In the genomic region with DNA sequence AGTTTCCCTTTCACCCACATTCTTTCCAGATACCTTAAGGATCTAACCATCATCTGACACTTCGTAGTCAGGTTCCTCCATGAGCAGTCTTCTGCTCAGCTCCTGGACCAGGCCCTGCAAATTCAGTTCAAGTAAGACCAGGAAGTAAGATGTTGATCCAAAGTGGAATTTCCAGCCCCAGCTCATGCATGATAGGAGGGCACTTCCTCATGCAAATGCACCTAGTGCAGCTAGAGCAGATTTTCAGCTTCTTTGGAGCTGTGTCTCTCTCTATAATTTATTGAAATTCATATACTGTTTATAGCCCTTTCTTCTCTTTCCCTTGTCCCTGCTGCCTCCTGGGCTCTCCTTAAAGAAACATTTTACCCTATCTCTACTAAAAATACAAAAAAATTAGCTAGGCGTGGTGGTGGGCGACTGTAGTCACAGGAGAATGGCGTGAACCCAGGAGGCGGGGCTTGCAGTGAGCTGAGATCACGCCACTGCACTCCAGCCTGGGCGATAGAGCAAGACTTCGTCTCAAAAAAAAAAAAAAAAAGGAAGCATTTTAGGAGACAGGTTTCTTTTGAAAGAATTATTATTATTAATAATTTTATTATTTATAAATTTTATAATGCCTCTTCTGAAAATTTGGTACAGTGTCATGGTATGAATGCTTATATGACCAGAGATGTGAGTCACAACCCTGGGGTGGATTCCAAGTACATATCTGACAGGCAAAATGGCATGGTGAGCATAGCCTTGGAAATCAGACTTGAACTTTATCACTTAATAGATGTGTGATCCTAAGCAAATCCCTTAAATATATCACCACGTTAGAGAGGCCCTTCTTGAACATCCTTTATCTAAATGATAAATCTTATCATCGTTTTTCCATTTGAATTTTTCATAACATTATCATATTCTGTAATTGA, we compare ENCODE assay signal across 12 cellular contexts.
DNase-seq lines count a peak whose midpoint lies in the region; ATAC-seq, FAIRE-seq and TF ChIP-seq lines count a peak whose summit lies in the region.
"Had no signal": no experiment of that assay in that cellular context is flagged by ENCODE, and none has a peak within 500 bp of the region (broad histone marks: within the 10 kb centered on the region; RNA-seq: fewer than 3 reads in every experiment).

No MANE protein-coding gene starts in this region.

- peaks cover 7% of the 10 kb centered on the region for H3K4me1 Mint-ChIP-seq in endothelial cell (ENCODE audit: unreplicated experiment)
- peaks cover 2 to 9% (median 5%) of the 10 kb centered on the region in 4 donors for H3K4me1 Mint-ChIP-seq in naive thymus-derived CD8-positive, alpha-beta T cell

- no peak overlapping the region for H3K4me3 Mint-ChIP-seq in endothelial cell (ENCODE audit: unreplicated experiment)
- H3K4me3 Mint-ChIP-seq in naive thymus-derived CD8-positive, alpha-beta T cell = no peak overlapping the region
- H3K4me3 Mint-ChIP-seq: natural killer cell had no signal

- TF ChIP-seq CTCF in endothelial cell (IDR thresholded peaks at IDR 0.05; ENCODE audit: unreplicated experiment) (no peak), pancreas (IDR thresholded peaks at IDR 0.05) (no peak)

- no peak for FAIRE-seq in pancreas (lab: Jason Lieb, UNC)

- no peaks in the 10 kb centered on the region for H3K9me3 Mint-ChIP-seq in endothelial cell (ENCODE audit: unreplicated experiment)
- no peaks in the 10 kb centered on the region for H3K9me3 Mint-ChIP-seq in naive thymus-derived CD8-positive, alpha-beta T cell
- H3K9me3 Mint-ChIP-seq: natural killer cell had no signal

- peak in 3 of 4 donors; percentile 42 to 60 (median 58) for ATAC-seq in pancreas
- ATAC-seq in HG03097 (IDR thresholded peaks at IDR 0.05; ENCODE audit: low FRiP score, unreplicated experiment) = no peak
- ATAC-seq in naive thymus-derived CD8-positive, alpha-beta T cell = no peak
- ATAC-seq: natural killer cell had no signal

- 83 to 85% methylated on average over 10 of the region's 10 CpGs for WGBS in pancreas, 2 donors

- POLR2A ChIA-PET in naive thymus-derived CD8-positive, alpha-beta T cell (lab: Charles Lee) = no interaction called here

- no peaks in the 10 kb centered on the region for H3K4me1 ChIP-seq in pancreas
- H3K4me1 ChIP-seq: spleen had no signal

- intact Hi-C loops in pancreas (cut with DNase I) = no loop called here
- intact Hi-C loops in head of caudate nucleus (cut with DNase I) = no loop called here

- H3K4me3 ChIP-seq in pancreas = no peak overlapping the region
- H3K4me3 ChIP-seq: adrenal gland, spleen had no signal

- H3K27me3 ChIP-seq in pancreas = no peaks in the 10 kb centered on the region
- H3K27me3 ChIP-seq: adrenal gland, spleen had no signal

- no peaks in the 10 kb centered on the region for H3K36me3 ChIP-seq in pancreas
- H3K36me3 ChIP-seq: adrenal gland had no signal

- no peaks in the 10 kb centered on the region for H3K27me3 Mint-ChIP-seq in endothelial cell (ENCODE audit: unreplicated experiment)
- H3K27me3 Mint-ChIP-seq in naive thymus-derived CD8-positive, alpha-beta T cell = no peaks in the 10 kb centered on the region

- no peaks in the 10 kb centered on the region for H3K9me3 ChIP-seq in pancreas
- H3K9me3 ChIP-seq: adrenal gland, spleen had no signal

- peak overlapping the region; percentile 30 for H3K27ac Mint-ChIP-seq in endothelial cell (ENCODE audit: unreplicated experiment)
- no peak overlapping the region for H3K27ac Mint-ChIP-seq in naive thymus-derived CD8-positive, alpha-beta T cell
- H3K27ac Mint-ChIP-seq: natural killer cell had no signal

- no peak overlapping the region for H3K27ac ChIP-seq in pancreas
- H3K27ac ChIP-seq: spleen had no signal

- no peaks in the 10 kb centered on the region for H3K36me3 Mint-ChIP-seq in endothelial cell (ENCODE audit: low read depth, unreplicated experiment)
- H3K36me3 Mint-ChIP-seq in naive thymus-derived CD8-positive, alpha-beta T cell = no peaks in the 10 kb centered on the region
- H3K36me3 Mint-ChIP-seq: natural killer cell had no signal

- DNase-seq in ELF-1 (ENCODE audit: low read depth, low spot score) (peak; percentile 7), NCI-H1048 (lab: John Stamatoyannopoulos, UW) (peak; percentile 55), endothelial cell (ENCODE audit: low spot score) (no peak), pancreas (no peak), head of caudate nucleus (no peak)
- DNase-seq in activated T-cell treated with anti-CD3 and anti-CD28 coated beads, Interleukin-2, amount 50 U/mL, for 1 hour = no peak
- no peak for DNase-seq in naive thymus-derived CD8-positive, alpha-beta T cell
- DNase-seq: natural killer cell, spleen, T-helper 2 cell had no signal

Comparison
In these comparisons a context has a peak if more than half of its experiments do, and no peak if none do; other contexts are left out.
1. DNase-seq: peak in ELF-1 (single experiment) and NCI-H1048 (single experiment); none in endothelial cell (single experiment), pancreas (0 of 6), activated T-cell treated with anti-CD3 and anti-CD28 coated beads, Interleukin-2, amount 50 U/mL, for 1 hour (single experiment), head of caudate nucleus (0 of 42) and naive thymus-derived CD8-positive, alpha-beta T cell (0 of 10).
2. ATAC-seq: peak in pancreas (3 of 4); none in HG03097 (single experiment) and naive thymus-derived CD8-positive, alpha-beta T cell (0 of 2).